ENCODE assay signal across 12 cellular contexts in the genomic region with DNA sequence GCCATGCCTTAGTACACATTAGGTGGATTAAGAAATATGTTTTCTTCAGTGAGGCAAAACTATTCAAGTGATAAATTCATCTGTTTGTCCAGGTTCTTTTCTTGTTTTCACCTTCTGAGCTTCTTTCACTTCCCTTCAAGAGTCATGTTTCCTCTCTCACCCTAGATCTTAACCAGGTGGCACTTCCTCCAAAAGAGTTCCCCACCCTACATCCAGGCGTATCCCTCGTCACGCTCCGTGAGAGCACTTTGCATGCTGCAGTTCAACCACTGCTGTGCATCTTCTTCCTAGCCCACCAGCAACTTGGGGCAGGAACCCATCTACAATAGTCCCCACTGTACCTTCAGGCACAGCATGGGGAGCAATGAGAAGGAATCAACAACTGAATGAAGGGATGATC. TPM values are rescaled to one million over a fixed set of nuclear protein-coding genes. Genes with fewer than 3 reads are reported as not detected.
A peak's percentile ranks its signal among the peaks of the same experiment; 100 is the strongest.
DNase-seq lines count a peak whose midpoint lies in the region; ATAC-seq, FAIRE-seq and TF ChIP-seq lines count a peak whose summit lies in the region.
"Had no signal": no experiment of that assay in that cellular context is flagged by ENCODE, and none has a peak within 500 bp of the region (broad histone marks: within the 10 kb centered on the region; RNA-seq: fewer than 3 reads in every experiment).

No MANE protein-coding gene starts in this region.

- H2AFZ ChIP-seq in OCI-LY1 (ENCODE audit: low read length), result no peak overlapping the region

- H3K4me1 ChIP-seq in OCI-LY1 (ENCODE audit: insufficient read depth, low read length, severe bottlenecking) (peaks cover 78% of the 10 kb centered on the region), small intestine (ENCODE audit: control insufficient read depth in 2 of 2, insufficient read depth in 1 of 2, low read depth in 1 of 2, low read length in 1 of 2) (peaks cover 0 to 5% of the 10 kb centered on the region in 2 donors)
- H3K4me1 ChIP-seq: colonic mucosa had no signal

- peak; percentile 35 for DNase-seq in GM12892 (ENCODE audit: insufficient read length)
- DNase-seq in small intestine, result no peak
- no peak for DNase-seq in activated T-cell treated with anti-CD3 and anti-CD28 coated beads, Interleukin-2, amount 50 U/mL, for 48 hours
- no peak for DNase-seq in DMS79 treated with DMSO at 0.1 percent for 48 hours (lab: John Stamatoyannopoulos, UW)
- DNase-seq in SW 1271 (lab: John Stamatoyannopoulos, UW), result no peak
- DNase-seq: activated gamma-delta T cell, colonic mucosa, KG1, NCI-H82 had no signal

- WGBS in small intestine, 3 donors, result 67 to 92% (median 77%) methylated on average over 4 of the region's 4 CpGs

- no peaks in the 10 kb centered on the region for H3K9me2 ChIP-seq in OCI-LY1 (ENCODE audit: low read depth, low read length)

- no peaks in the 10 kb centered on the region for H3K27me3 ChIP-seq in OCI-LY1 (ENCODE audit: insufficient read depth, low read length)
- no peaks in the 10 kb centered on the region for H3K27me3 ChIP-seq in small intestine (ENCODE audit: control insufficient read depth in 2 of 2, insufficient read depth in 2 of 2, low read length in 2 of 2)
- H3K27me3 ChIP-seq: colonic mucosa had no signal

- TF ChIP-seq CTCF in OCI-LY1 (IDR thresholded peaks at IDR 0.05; ENCODE audit: low read length), result no peak

- peak overlapping the region; percentile 42 for H3K4me3 ChIP-seq in OCI-LY1 (ENCODE audit: low read depth, low read length, poor library complexity, severe bottlenecking)
- no peak overlapping the region for H3K4me3 ChIP-seq in small intestine (ENCODE audit: low read depth in 1 of 2, low read length in 2 of 2)
- H3K4me3 ChIP-seq: colonic mucosa had no signal

- no peak for TF ChIP-seq POLR2A in GM12892 (IDR thresholded peaks at IDR 0.05; ENCODE audit: low read depth, low read length)

- H3K79me2 ChIP-seq in OCI-LY1 (ENCODE audit: insufficient read depth, low read length), result peaks cover 37% of the 10 kb centered on the region

- peak overlapping the region; percentile 53 for H3K4me2 ChIP-seq in OCI-LY1 (ENCODE audit: low read length)

- H3F3A ChIP-seq in OCI-LY1 (ENCODE audit: insufficient read depth, low read length), result peaks cover 34% of the 10 kb centered on the region

- H3K27ac ChIP-seq in OCI-LY1 (ENCODE audit: low read depth, low read length, poor library complexity, severe bottlenecking) (peak overlapping the region; percentile 98), small intestine (ENCODE audit: low read depth in 1 of 2, low read length in 1 of 2) (no peak overlapping the region)
- H3K27ac ChIP-seq: colonic mucosa had no signal

- no peaks in the 10 kb centered on the region for H4K20me1 ChIP-seq in OCI-LY1 (ENCODE audit: insufficient read depth, low read length)

- H3K9me3 ChIP-seq in OCI-LY1 (ENCODE audit: low read length) (peaks cover 18% of the 10 kb centered on the region), small intestine (ENCODE audit: control insufficient read depth, low read depth) (no peaks in the 10 kb centered on the region)
- H3K9me3 ChIP-seq: colonic mucosa had no signal

- peaks cover 36% of the 10 kb centered on the region for H3K36me3 ChIP-seq in OCI-LY1 (ENCODE audit: insufficient read depth, low read length)
- peaks cover 0 to under 1% of the 10 kb centered on the region in 2 donors for H3K36me3 ChIP-seq in small intestine (ENCODE audit: control insufficient read depth in 2 of 2, insufficient read depth in 2 of 2, low read length in 2 of 2)
- H3K36me3 ChIP-seq: colonic mucosa had no signal

- ATAC-seq in GM19452 (IDR thresholded peaks at IDR 0.05; ENCODE audit: unreplicated experiment) (peak; percentile 93), HG02938 (IDR thresholded peaks at IDR 0.05; ENCODE audit: unreplicated experiment) (peak; percentile 86)

- FAIRE-seq in GM12892 (lab: Jason Lieb, UNC), result peak; percentile 69
- FAIRE-seq in small intestine (lab: Jason Lieb, UNC), result no peak

- peak overlapping the region; percentile 62 for H3K9ac ChIP-seq in OCI-LY1 (ENCODE audit: low read length)

RNA-seq across cellular contexts. Expression of a gene that starts 28.9 kb away (rescaled TPM):
- polyA plus RNA-seq in GM12892 (2012; ENCODE audit: missing spikeins), result 0.78 TPM
- 1 to 10 TPM; 1.4 to 4.5 (median 3.1) TPM for polyA plus RNA-seq in small intestine

RNA-seq across cellular contexts. Expression of a gene that starts 29.3 kb away (rescaled TPM):
- polyA plus RNA-seq in GM12892 (2012; ENCODE audit: missing spikeins), result not detected
- under 1 TPM in 2 of 3 donors, not detected in 1; 0.27 to 0.31 TPM for polyA plus RNA-seq in small intestine
